ENCODE assay signal across 13 cellular contexts in the genomic region with DNA sequence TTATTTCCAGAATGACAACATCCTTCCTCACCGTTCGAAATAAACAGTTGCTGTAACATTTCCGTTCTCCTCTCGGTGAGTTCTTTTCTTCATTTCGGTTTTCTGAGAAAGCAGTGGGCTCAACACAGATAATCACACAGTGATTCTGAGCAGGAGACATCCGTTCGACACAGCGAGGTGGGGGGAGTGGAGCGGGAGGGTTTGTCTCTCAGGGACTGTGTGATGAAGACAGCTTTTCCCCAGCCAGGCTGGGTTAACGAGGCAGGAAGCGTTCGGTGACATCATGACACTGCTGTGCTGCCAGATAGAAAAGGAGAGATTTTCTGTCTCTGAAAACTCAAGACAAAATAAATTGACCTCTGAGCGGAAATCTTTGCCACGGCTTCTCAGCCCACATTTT.
DNase-seq lines count a peak whose midpoint lies in the region; ATAC-seq lines count a peak whose summit lies in the region.
"Had no signal": no experiment of that assay in that cellular context is flagged by ENCODE, and none has a peak within 500 bp of the region (broad histone marks: within the 10 kb centered on the region; RNA-seq: fewer than 3 reads in every experiment).

No MANE protein-coding gene starts in this region.

- peak; percentile 57 for ATAC-seq in activated CD8-positive, alpha-beta memory T cell treated with anti-CD3 and anti-CD28 coated beads, Interleukin-2, amount 10 ng/mL, durations not matched to agents 7 days and 5 days
- peak; percentile 79 for ATAC-seq in activated T-helper 17 cell treated with anti-CD3 and anti-CD28 coated beads, Interleukin-2, amount 50 U/mL, for 72 hours (replicated peaks)
- ATAC-seq: K562 had no signal

- peak; percentile 48 for DNase-seq in activated CD8-positive, alpha-beta memory T cell treated with anti-CD3 and anti-CD28 coated beads, Interleukin-2, amount 10 ng/mL, durations not matched to agents 7 days and 5 days
- no peak for DNase-seq in activated CD8-positive, alpha-beta memory T cell treated with anti-CD3 and anti-CD28 coated beads for 24 hours
- DNase-seq in posterior vena cava (ENCODE audit: low spot score) (peak; percentile 40), HCEC 1CT (no peak), DMS79 (lab: John Stamatoyannopoulos, UW) (no peak), AML-193 (lab: John Stamatoyannopoulos, UW) (no peak)
- DNase-seq: colonic mucosa, DMS153, H9, NCI-H2029 had no signal

- no peaks in the 10 kb centered on the region for H3K27me3 Mint-ChIP-seq in activated CD8-positive, alpha-beta memory T cell treated with anti-CD3 and anti-CD28 coated beads, Interleukin-2, amount 10 ng/mL, durations not matched to agents 7 days and 5 days
- H3K27me3 Mint-ChIP-seq in activated T-helper 17 cell treated with anti-CD3 and anti-CD28 coated beads, Interleukin-2, amount 50 U/mL, for 72 hours, result no peaks in the 10 kb centered on the region
- no peaks in the 10 kb centered on the region for H3K27me3 Mint-ChIP-seq in stimulated activated naive CD8-positive, alpha-beta T cell treated with anti-CD3 and anti-CD28 coated beads, Interleukin-15, Interleukin-2, amounts not matched to agents 100 ng/mL and 50 ng/mL, for 24 hours

- no peaks in the 10 kb centered on the region for H3K36me3 Mint-ChIP-seq in activated CD8-positive, alpha-beta memory T cell treated with anti-CD3 and anti-CD28 coated beads, Interleukin-2, amount 10 ng/mL, durations not matched to agents 7 days and 5 days
- H3K36me3 Mint-ChIP-seq in activated T-helper 17 cell treated with anti-CD3 and anti-CD28 coated beads, Interleukin-2, amount 50 U/mL, for 72 hours (ENCODE audit: low read depth), result no peaks in the 10 kb centered on the region
- no peaks in the 10 kb centered on the region for H3K36me3 Mint-ChIP-seq in stimulated activated naive CD8-positive, alpha-beta T cell treated with anti-CD3 and anti-CD28 coated beads, Interleukin-15, Interleukin-2, amounts not matched to agents 100 ng/mL and 50 ng/mL, for 24 hours (ENCODE audit: low read depth)

- H3K9me3 Mint-ChIP-seq in activated CD8-positive, alpha-beta memory T cell treated with anti-CD3 and anti-CD28 coated beads, Interleukin-2, amount 10 ng/mL, durations not matched to agents 7 days and 5 days (ENCODE audit: low read depth), result peaks cover 8% of the 10 kb centered on the region
- H3K9me3 Mint-ChIP-seq in activated T-helper 17 cell treated with anti-CD3 and anti-CD28 coated beads, Interleukin-2, amount 50 U/mL, for 72 hours, result peaks cover 5% of the 10 kb centered on the region
- peaks cover 7% of the 10 kb centered on the region for H3K9me3 Mint-ChIP-seq in stimulated activated naive CD8-positive, alpha-beta T cell treated with anti-CD3 and anti-CD28 coated beads, Interleukin-15, Interleukin-2, amounts not matched to agents 100 ng/mL and 50 ng/mL, for 24 hours

- peaks cover 3% of the 10 kb centered on the region for H3K4me1 Mint-ChIP-seq in activated CD8-positive, alpha-beta memory T cell treated with anti-CD3 and anti-CD28 coated beads, Interleukin-2, amount 10 ng/mL, durations not matched to agents 7 days and 5 days
- no peaks in the 10 kb centered on the region for H3K4me1 Mint-ChIP-seq in activated T-helper 17 cell treated with anti-CD3 and anti-CD28 coated beads, Interleukin-2, amount 50 U/mL, for 72 hours
- peaks cover 16% of the 10 kb centered on the region for H3K4me1 Mint-ChIP-seq in stimulated activated naive CD8-positive, alpha-beta T cell treated with anti-CD3 and anti-CD28 coated beads, Interleukin-15, Interleukin-2, amounts not matched to agents 100 ng/mL and 50 ng/mL, for 24 hours (ENCODE audit: low read depth)

- peak overlapping the region; percentile 54 for H3K4me3 Mint-ChIP-seq in activated CD8-positive, alpha-beta memory T cell treated with anti-CD3 and anti-CD28 coated beads, Interleukin-2, amount 10 ng/mL, durations not matched to agents 7 days and 5 days
- H3K4me3 Mint-ChIP-seq in activated T-helper 17 cell treated with anti-CD3 and anti-CD28 coated beads, Interleukin-2, amount 50 U/mL, for 72 hours, result peak overlapping the region; percentile 55
- peak overlapping the region; percentile 50 for H3K4me3 Mint-ChIP-seq in stimulated activated naive CD8-positive, alpha-beta T cell treated with anti-CD3 and anti-CD28 coated beads, Interleukin-15, Interleukin-2, amounts not matched to agents 100 ng/mL and 50 ng/mL, for 24 hours
- H3K4me3 Mint-ChIP-seq: H9 had no signal

- H3K27ac Mint-ChIP-seq in activated CD8-positive, alpha-beta memory T cell treated with anti-CD3 and anti-CD28 coated beads, Interleukin-2, amount 10 ng/mL, durations not matched to agents 7 days and 5 days, result peak overlapping the region; percentile 57
- peak overlapping the region; percentile 70 for H3K27ac Mint-ChIP-seq in activated T-helper 17 cell treated with anti-CD3 and anti-CD28 coated beads, Interleukin-2, amount 50 U/mL, for 72 hours
- H3K27ac Mint-ChIP-seq in stimulated activated naive CD8-positive, alpha-beta T cell treated with anti-CD3 and anti-CD28 coated beads, Interleukin-15, Interleukin-2, amounts not matched to agents 100 ng/mL and 50 ng/mL, for 24 hours, result peak overlapping the region; percentile 27

- intact Hi-C loops in posterior vena cava (cut with DNase I), result no loop called here

- CTCF ChIA-PET in activated CD8-positive, alpha-beta memory T cell treated with anti-CD3 and anti-CD28 coated beads, Interleukin-2, amount 10 ng/mL, durations not matched to agents 7 days and 5 days (lab: Charles Lee), result no interaction called here

Comparison
In these comparisons a context has a peak if more than half of its experiments do, and no peak if none do; other contexts are left out.
1. DNase-seq: peak in activated CD8-positive, alpha-beta memory T cell treated with anti-CD3 and anti-CD28 coated beads, Interleukin-2, amount 10 ng/mL, durations not matched to agents 7 days and 5 days (single experiment) and posterior vena cava (single experiment); none in activated CD8-positive, alpha-beta memory T cell treated with anti-CD3 and anti-CD28 coated beads for 24 hours (single experiment), HCEC 1CT (single experiment), DMS79 (single experiment) and AML-193 (0 of 2).
2. Peak in every context shown above with its lines, with median percentiles within 50 percentile points of each other: H3K27ac Mint-ChIP-seq and H3K4me3 Mint-ChIP-seq.